15 cellular contexts compared by ENCODE assay signal in genomic region chr13:66933994-66934393, GRCh38.
DNase-seq lines count a peak whose midpoint lies in the region; ATAC-seq, FAIRE-seq and TF ChIP-seq lines count a peak whose summit lies in the region.
"Had no signal": no experiment of that assay in that cellular context is flagged by ENCODE, and none has a peak within 500 bp of the region (broad histone marks: within the 10 kb centered on the region; RNA-seq: fewer than 3 reads in every experiment).

No MANE protein-coding gene starts in this region.

- no peak for FAIRE-seq in D721Med (lab: Jason Lieb, UNC)

- ATAC-seq in foreskin keratinocyte = peak; percentile 100
- no peak for ATAC-seq in GM21576 (IDR thresholded peaks at IDR 0.05; ENCODE audit: unreplicated experiment)
- ATAC-seq in GM21423 (IDR thresholded peaks at IDR 0.05; ENCODE audit: unreplicated experiment) = no peak
- ATAC-seq: heart right ventricle, upper lobe of right lung had no signal

- H3K9me3 ChIP-seq in AG04450 (ENCODE audit: control insufficient read depth, insufficient read depth, low read length) = peaks cover 3% of the 10 kb centered on the region; the same call in 1 of the 2 replicates
- H3K9me3 ChIP-seq: colonic mucosa, heart right ventricle, upper lobe of right lung had no signal

- TF ChIP-seq CTCF in AG04450 (IDR thresholded peaks at IDR 0.05; ENCODE audit: low read depth, low read length) = no peak
- no peak for TF ChIP-seq CTCF in foreskin keratinocyte (conservative IDR thresholded peaks at IDR 0.05)
- TF ChIP-seq CTCF in D721Med (IDR thresholded peaks at IDR 0.05; ENCODE audit: insufficient read depth, missing control alignments) = no peak

- no peak overlapping the region for H3K4me3 ChIP-seq in AG04450 (ENCODE audit: low read depth, low read length)
- H3K4me3 ChIP-seq: colonic mucosa, heart right ventricle, upper lobe of right lung had no signal

- no peaks in the 10 kb centered on the region for H3K27me3 ChIP-seq in AG04450 (ENCODE audit: control insufficient read depth, insufficient read depth, low read length)
- no peaks in the 10 kb centered on the region for H3K27me3 ChIP-seq in foreskin keratinocyte
- H3K27me3 ChIP-seq: colonic mucosa, heart right ventricle, neutrophil, upper lobe of right lung had no signal

- H3K4me1 ChIP-seq in foreskin keratinocyte = no peaks in the 10 kb centered on the region
- H3K4me1 ChIP-seq: colonic mucosa, heart right ventricle, upper lobe of right lung had no signal

- DNase-seq in AG04450 (ENCODE audit: low read depth, low spot score) = peak; percentile 46
- peak; percentile 84 for DNase-seq in HT1080 (ENCODE audit: low read depth)
- peak; percentile 23 for DNase-seq in amniotic stem cell (lab: John Stamatoyannopoulos, UW)
- peak; percentile 89 to 94 for DNase-seq in foreskin keratinocyte
- DNase-seq in D721Med (ENCODE audit: insufficient read length, low spot score) = no peak
- DNase-seq in NCI-H524 (lab: John Stamatoyannopoulos, UW) = no peak
- DNase-seq: activated CD8-positive, alpha-beta memory T cell treated with anti-CD3 and anti-CD28 coated beads for 24 hours; activated gamma-delta T cell treated with Interleukin-2 at 50 U/mL for 16 hours; colonic mucosa; heart right ventricle; NCI-H2171; upper lobe of right lung had no signal

- H3K27ac ChIP-seq in AG04450 (ENCODE audit: low read depth, low read length) (no peak overlapping the region), foreskin keratinocyte (peak overlapping the region; percentile 39)
- H3K27ac ChIP-seq: colonic mucosa, heart right ventricle, neutrophil, upper lobe of right lung had no signal

- POLR2A ChIA-PET in AG04450 (lab: Yijun Ruan, JAX) = no interaction called here

- CTCF ChIA-PET in AG04450 (lab: Charles Lee) = no interaction called here

Comparison
In these comparisons a context has a peak if more than half of its experiments do, and no peak if none do; other contexts are left out.
1. DNase-seq: peak in AG04450 (single experiment), HT1080 (single experiment), amniotic stem cell (single experiment) and foreskin keratinocyte (2 of 2); none in D721Med (single experiment) and NCI-H524 (0 of 2).